In the genomic region with DNA sequence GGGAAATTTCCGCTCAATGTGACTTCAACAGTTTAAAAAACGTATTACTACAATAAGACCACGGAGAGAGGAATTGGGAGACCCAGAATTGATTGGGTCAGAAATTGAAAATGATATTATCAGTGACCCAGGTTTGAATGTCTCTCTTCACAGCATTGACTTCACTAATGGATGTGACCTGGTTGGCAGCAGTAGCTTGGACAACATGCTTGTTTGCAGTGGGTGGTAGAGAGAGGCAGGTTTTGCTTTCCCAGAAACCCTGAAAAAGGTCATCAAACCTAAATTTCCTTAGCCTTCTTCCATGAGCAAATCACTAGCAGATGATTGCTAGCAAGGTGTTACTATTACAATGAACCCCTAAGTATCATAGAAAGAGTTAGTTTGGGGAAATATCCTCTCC, we compare ENCODE assay signal across 1 cellular context.
TF ChIP-seq lines count a peak whose summit lies in the region.

No MANE protein-coding gene starts in this region.

TF ChIP-seq in GM23338, 12 proteins besides CTCF, POLR2A, EP300 and RAD21 (continued from another document):
- TF ChIP-seq, protein P1, sequence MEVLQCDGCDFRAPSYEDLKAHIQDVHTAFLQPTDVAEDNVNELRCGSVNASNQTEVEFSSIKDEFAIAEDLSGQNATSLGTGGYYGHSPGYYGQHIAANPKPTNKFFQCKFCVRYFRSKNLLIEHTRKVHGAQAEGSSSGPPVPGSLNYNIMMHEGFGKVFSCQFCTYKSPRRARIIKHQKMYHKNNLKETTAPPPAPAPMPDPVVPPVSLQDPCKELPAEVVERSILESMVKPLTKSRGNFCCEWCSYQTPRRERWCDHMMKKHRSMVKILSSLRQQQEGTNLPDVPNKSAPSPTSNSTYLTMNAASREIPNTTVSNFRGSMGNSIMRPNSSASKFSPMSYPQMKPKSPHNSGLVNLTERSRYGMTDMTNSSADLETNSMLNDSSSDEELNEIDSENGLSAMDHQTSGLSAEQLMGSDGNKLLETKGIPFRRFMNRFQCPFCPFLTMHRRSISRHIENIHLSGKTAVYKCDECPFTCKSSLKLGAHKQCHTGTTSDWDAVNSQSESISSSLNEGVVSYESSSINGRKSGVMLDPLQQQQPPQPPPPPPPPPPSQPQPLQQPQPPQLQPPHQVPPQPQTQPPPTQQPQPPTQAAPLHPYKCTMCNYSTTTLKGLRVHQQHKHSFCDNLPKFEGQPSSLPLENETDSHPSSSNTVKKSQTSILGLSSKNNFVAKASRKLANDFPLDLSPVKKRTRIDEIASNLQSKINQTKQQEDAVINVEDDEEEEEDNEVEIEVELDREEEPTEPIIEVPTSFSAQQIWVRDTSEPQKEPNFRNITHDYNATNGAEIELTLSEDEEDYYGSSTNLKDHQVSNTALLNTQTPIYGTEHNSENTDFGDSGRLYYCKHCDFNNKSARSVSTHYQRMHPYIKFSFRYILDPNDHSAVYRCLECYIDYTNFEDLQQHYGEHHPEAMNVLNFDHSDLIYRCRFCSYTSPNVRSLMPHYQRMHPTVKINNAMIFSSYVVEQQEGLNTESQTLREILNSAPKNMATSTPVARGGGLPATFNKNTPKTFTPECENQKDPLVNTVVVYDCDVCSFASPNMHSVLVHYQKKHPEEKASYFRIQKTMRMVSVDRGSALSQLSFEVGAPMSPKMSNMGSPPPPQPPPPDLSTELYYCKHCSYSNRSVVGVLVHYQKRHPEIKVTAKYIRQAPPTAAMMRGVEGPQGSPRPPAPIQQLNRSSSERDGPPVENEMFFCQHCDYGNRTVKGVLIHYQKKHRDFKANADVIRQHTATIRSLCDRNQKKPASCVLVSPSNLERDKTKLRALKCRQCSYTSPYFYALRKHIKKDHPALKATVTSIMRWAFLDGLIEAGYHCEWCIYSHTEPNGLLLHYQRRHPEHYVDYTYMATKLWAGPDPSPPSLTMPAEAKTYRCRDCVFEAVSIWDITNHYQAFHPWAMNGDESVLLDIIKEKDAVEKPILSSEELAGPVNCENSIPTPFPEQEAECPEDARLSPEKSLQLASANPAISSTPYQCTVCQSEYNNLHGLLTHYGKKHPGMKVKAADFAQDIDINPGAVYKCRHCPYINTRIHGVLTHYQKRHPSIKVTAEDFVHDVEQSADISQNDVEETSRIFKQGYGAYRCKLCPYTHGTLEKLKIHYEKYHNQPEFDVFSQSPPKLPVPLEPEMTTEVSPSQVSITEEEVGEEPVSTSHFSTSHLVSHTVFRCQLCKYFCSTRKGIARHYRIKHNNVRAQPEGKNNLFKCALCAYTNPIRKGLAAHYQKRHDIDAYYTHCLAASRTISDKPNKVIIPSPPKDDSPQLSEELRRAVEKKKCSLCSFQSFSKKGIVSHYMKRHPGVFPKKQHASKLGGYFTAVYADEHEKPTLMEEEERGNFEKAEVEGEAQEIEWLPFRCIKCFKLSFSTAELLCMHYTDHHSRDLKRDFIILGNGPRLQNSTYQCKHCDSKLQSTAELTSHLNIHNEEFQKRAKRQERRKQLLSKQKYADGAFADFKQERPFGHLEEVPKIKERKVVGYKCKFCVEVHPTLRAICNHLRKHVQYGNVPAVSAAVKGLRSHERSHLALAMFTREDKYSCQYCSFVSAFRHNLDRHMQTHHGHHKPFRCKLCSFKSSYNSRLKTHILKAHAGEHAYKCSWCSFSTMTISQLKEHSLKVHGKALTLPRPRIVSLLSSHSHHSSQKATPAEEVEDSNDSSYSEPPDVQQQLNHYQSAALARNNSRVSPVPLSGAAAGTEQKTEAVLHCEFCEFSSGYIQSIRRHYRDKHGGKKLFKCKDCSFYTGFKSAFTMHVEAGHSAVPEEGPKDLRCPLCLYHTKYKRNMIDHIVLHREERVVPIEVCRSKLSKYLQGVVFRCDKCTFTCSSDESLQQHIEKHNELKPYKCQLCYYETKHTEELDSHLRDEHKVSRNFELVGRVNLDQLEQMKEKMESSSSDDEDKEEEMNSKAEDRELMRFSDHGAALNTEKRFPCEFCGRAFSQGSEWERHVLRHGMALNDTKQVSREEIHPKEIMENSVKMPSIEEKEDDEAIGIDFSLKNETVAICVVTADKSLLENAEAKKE (CRISPR knock-in tag; IDR thresholded peaks at IDR 0.05), result no peak
TF ChIP-seq in GM23338: peak in this region for 0.
